ENCODE assay signal across 8 cellular contexts in the genomic region with DNA sequence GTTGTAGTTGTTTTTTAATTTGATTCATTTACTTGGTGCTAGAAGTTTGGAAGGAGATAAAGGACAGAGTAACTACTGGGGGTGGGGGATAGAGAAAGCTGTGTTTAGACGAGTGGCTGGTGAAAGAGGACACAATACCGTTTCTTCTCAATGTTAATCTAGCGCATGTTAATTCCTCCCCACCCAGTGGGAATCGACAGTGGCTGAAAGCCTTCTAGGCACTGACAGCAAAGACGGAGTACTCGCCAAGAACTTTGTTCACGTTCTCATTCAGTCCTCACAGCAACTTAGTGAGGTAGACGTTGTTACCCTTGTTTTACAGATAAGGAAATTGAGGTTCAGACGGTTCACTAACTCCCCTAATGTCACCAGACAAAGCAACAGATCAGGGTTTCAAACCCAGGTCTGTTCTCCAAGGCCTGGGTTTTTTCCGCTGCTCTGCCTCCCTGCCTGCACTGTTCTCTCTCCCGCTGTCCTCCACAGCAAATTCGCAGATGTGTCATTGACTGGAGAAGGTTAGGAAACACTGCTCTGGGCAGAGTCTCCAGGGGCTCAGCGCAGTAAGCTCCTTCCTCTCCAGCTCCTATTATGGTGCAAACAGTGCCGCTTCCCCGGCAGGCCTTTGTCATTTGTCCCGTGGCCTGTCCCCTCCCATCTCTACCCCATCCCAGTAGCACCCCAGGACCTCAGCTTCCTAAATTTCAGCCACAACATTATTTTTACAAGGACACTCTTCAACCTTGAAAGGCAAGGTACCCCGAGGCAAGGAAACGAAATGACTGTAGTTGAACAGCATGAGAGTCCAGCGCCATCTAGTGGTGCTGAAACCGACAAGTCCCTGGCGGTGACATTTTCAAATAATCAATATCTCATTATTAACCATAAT. TPM values are rescaled to one million over a fixed set of nuclear protein-coding genes. Genes with fewer than 3 reads are reported as not detected.
DNase-seq lines count a peak whose midpoint lies in the region; TF ChIP-seq lines count a peak whose summit lies in the region.

No MANE protein-coding gene starts in this region.

- DNase-seq in A172 (ENCODE audit: low spot score) (peak; percentile 45), GM19238 (ENCODE audit: insufficient read length, low spot score) (peak; percentile 48), NCI-H2081 (lab: John Stamatoyannopoulos, UW) (peak; percentile 83 to 85), UCSD-AML1 (lab: John Stamatoyannopoulos, UW; ENCODE audit: unreplicated experiment) (peak; percentile 61), MCF 10A (ENCODE audit: unreplicated experiment) (peak; percentile 70), skeletal muscle cell (ENCODE audit: low read depth) (peak; percentile 36), HPDE6-E6E7 (ENCODE audit: extremely low spot score) (no peak)

- H3K4me3 ChIP-seq in iPS-18c (ENCODE audit: insufficient read depth, low read depth, low read length) (peak overlapping the region; percentile 20; the same call in 1 of the 2 replicates), skeletal muscle cell (ENCODE audit: low read depth, low read length) (peak overlapping the region; percentile 47)

- BruUV-seq in MCF 10A (replicated peaks; lab: Mats Ljungman, UMichigan) = no TSS peak

- intact Hi-C loops in MCF 10A (cut with micrococcal nuclease) = loop anchor here (2.0 to 10.0 kb wide), 2 partner anchors 588 to 702 kb away; no protein-coding TSS in a partner anchor

- POLR2A ChIA-PET in MCF 10A (lab: Yijun Ruan, JAX) = interaction anchor here (0.5 to 0.9 kb wide), 6 partner anchors 9 to 700 kb away, joined by 3 to 4 read pairs (median 3); no protein-coding TSS in a partner anchor

- H3K36me3 Mint-ChIP-seq in MCF 10A (ENCODE audit: insufficient read depth, unreplicated experiment) = peaks cover 14% of the 10 kb centered on the region

- CTCF ChIA-PET in MCF 10A (lab: Yijun Ruan, JAX) = interaction anchor here (0.6 to 5.6 kb wide), 47 partner anchors 10 to 729 kb away, joined by 3 to 38 read pairs (median 4); partner anchors contain the start of gene MRPS23

- H3K9me3 ChIP-seq in iPS-18c (ENCODE audit: control insufficient read depth, insufficient read depth, low read length) = no peaks in the 10 kb centered on the region

- H3K27ac Mint-ChIP-seq in MCF 10A (ENCODE audit: low read depth, unreplicated experiment) = no peak overlapping the region

- TF ChIP-seq CTCF in MCF 10A (IDR thresholded peaks at IDR 0.05; ENCODE audit: unreplicated experiment) = peak; percentile 78

- no peaks in the 10 kb centered on the region for H3K27me3 Mint-ChIP-seq in MCF 10A (ENCODE audit: insufficient read depth, unreplicated experiment)

- no peak overlapping the region for H3K4me3 Mint-ChIP-seq in MCF 10A (ENCODE audit: unreplicated experiment)

- H3K4me1 Mint-ChIP-seq in MCF 10A (ENCODE audit: insufficient read depth, unreplicated experiment) = peaks cover 15% of the 10 kb centered on the region

- H3K9me3 Mint-ChIP-seq in MCF 10A (ENCODE audit: unreplicated experiment) = no peaks in the 10 kb centered on the region

RNA-seq across cellular contexts. Expression of gene MRPS23, which starts 16.9 kb away (rescaled TPM):
- total RNA-seq in A172 (2014; rRNA removed; shearing (Covaris generic)) = 67.2 and 83.7 TPM in 2 replicates
- 54.1 and 59.3 TPM in 2 replicates for total RNA-seq in MCF 10A (2022)
